7 cellular contexts compared by ENCODE assay signal in the genomic region with DNA sequence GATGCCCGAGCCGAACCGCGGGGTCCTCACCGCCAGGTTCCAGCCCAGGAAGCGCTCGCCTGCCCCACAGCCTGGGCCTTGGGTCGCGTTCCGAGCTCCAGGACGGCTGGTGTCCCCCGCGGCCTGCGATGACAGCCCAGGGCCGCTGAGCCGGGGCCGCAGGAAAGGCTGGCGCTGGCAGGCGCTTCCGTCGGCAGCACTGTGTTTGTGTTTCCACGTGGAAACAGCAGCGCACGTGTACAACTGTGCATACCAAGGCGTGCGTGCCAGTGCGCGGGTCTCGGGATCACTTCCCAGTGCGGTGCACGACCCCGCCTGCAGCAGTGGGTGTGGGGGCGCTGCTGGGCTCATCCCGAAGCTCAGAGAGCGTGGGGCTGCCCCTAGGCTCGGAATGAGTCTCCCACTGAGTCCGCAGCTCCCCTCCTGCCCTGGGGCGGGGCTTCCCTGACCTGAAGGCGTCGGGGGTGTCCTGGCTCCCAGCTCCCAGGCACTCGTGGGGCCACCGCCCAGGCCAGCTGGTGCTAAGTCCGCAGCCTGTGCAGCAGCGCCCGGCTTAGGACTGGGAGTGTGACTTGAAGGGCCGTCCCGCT. TPM values are rescaled to one million over a fixed set of nuclear protein-coding genes. Genes with fewer than 3 reads are reported as not detected.
DNase-seq lines count a peak whose midpoint lies in the region; ATAC-seq and TF ChIP-seq lines count a peak whose summit lies in the region.

No MANE protein-coding gene starts in this region.

- DNase-seq in brain microvascular endothelial cell = no peak
- DNase-seq in left colon = peak in 1 of 2 donors; percentile 38
- DNase-seq in NCI-H2107 (lab: John Stamatoyannopoulos, UW) = no peak
- DNase-seq in GM13976 (ENCODE audit: low spot score) = no peak
- DNase-seq in DMS 273 (lab: John Stamatoyannopoulos, UW; ENCODE audit: unreplicated experiment) = no peak

- H3K27me3 ChIP-seq in HUES6 (ENCODE audit: control insufficient read depth, insufficient read depth, low read length) = no peaks in the 10 kb centered on the region
- no peaks in the 10 kb centered on the region for H3K27me3 ChIP-seq in brain microvascular endothelial cell (replicated peaks)
- H3K27me3 ChIP-seq in subcutaneous abdominal adipose tissue (ENCODE audit: control insufficient read depth in 5 of 5, insufficient read depth in 4 of 5, low read length in 5 of 5) = no peaks in the 10 kb centered on the region

- intact Hi-C loops in left colon (cut with DNase I, micrococcal nuclease) = loop anchor here in 1 of 2 donors (10.0 kb wide), 1 partner anchor 292 kb away; no protein-coding TSS in a partner anchor

- H3K4me1 ChIP-seq in HUES6 (ENCODE audit: control insufficient read depth, insufficient read depth, low read length) (peaks cover 17% of the 10 kb centered on the region; the same call in 1 of the 2 replicates), subcutaneous abdominal adipose tissue (ENCODE audit: control insufficient read depth in 5 of 5, insufficient read depth in 5 of 5, low read length in 5 of 5) (peaks cover 0 to 22% (median 14%) of the 10 kb centered on the region in 5 donors)

- in situ Hi-C loops in brain microvascular endothelial cell (cut with HindIII; ENCODE audit: low pct_ligation_motif_present, low sequenced_read_pairs) = no loop called here
- in situ Hi-C loops in GM13976 (cut with MboI; ENCODE audit: low sequenced_read_pairs, unreplicated experiment) = loop anchor here (10.0 kb wide), 1 partner anchor 292 kb away; no protein-coding TSS in a partner anchor

- TF ChIP-seq CTCF in brain microvascular endothelial cell (IDR thresholded peaks at IDR 0.05; ENCODE audit: low read depth, low read length, missing control alignments) (no peak), GM13976 (IDR thresholded peaks at IDR 0.05; ENCODE audit: borderline replicate concordance, control extremely low read depth, extremely low read depth, insufficient read depth, missing control alignments) (no peak)

- H3K27ac ChIP-seq in HUES6 (ENCODE audit: low read depth, low read length) (no peak overlapping the region; the same call in 1 of the 2 replicates), brain microvascular endothelial cell (no peak overlapping the region), subcutaneous abdominal adipose tissue (ENCODE audit: low read depth, low read length) (no peak overlapping the region)

- H3K4me3 ChIP-seq in HUES6 (ENCODE audit: low read depth, low read length) (peak overlapping the region; percentile 74), brain microvascular endothelial cell (ENCODE audit: low read depth, low read length) (peak overlapping the region; percentile 42), subcutaneous abdominal adipose tissue (ENCODE audit: low read depth in 1 of 5, low read length in 5 of 5) (peak overlapping the region in 4 of 5 donors; percentile 50 to 70 (median 64))

- H3K36me3 ChIP-seq in HUES6 (ENCODE audit: control insufficient read depth, insufficient read depth, low read length) = peaks cover 28% of the 10 kb centered on the region
- peaks cover 39% of the 10 kb centered on the region for H3K36me3 ChIP-seq in brain microvascular endothelial cell (replicated peaks)
- peaks cover 0 to 44% (median 37%) of the 10 kb centered on the region in 5 donors for H3K36me3 ChIP-seq in subcutaneous abdominal adipose tissue (ENCODE audit: control insufficient read depth in 5 of 5, insufficient read depth in 5 of 5, low read length in 5 of 5)

- ATAC-seq in left colon = peak; percentile 51

- H3K9ac ChIP-seq in HUES6 (ENCODE audit: low read length) (peak overlapping the region; percentile 68), subcutaneous abdominal adipose tissue (ENCODE audit: low read length in 5 of 5) (peak overlapping the region in 2 of 5 donors; percentile 25 to 61)

- H3K9me3 ChIP-seq in HUES6 (ENCODE audit: control insufficient read depth, insufficient read depth, low read depth, low read length) (no peaks in the 10 kb centered on the region), subcutaneous abdominal adipose tissue (ENCODE audit: control insufficient read depth in 5 of 5, low read length in 5 of 5) (no peaks in the 10 kb centered on the region)

RNA-seq across cellular contexts. Expression of a gene that starts 17.2 kb away (rescaled TPM):
- total RNA-seq in left colon = 10 to 100 TPM; 35.8 to 47.5 TPM
